ENCODE assay signal across 16 cellular contexts in genomic region chr3:150177673-150178378, GRCh38.
A peak's percentile ranks its signal among the peaks of the same experiment; 100 is the strongest.
DNase-seq lines count a peak whose midpoint lies in the region; FAIRE-seq and TF ChIP-seq lines count a peak whose summit lies in the region.
"Had no signal": no experiment of that assay in that cellular context is flagged by ENCODE, and none has a peak within 500 bp of the region (broad histone marks: within the 10 kb centered on the region; RNA-seq: fewer than 3 reads in every experiment).

No MANE protein-coding gene starts in this region.

- POLR2A ChIA-PET in HEK293 (lab: Yijun Ruan, JAX) (no interaction called here), Caco-2 (lab: Charles Lee) (no interaction called here)

- H3K4me1 ChIP-seq in HEK293 (ENCODE audit: control insufficient read depth, insufficient read depth, low read length), result no peaks in the 10 kb centered on the region
- H3K4me1 ChIP-seq in Caco-2, result peaks cover 7% of the 10 kb centered on the region
- H3K4me1 ChIP-seq: tibial nerve had no signal

- FAIRE-seq in GM19239 (lab: Jason Lieb, UNC), result no peak
- FAIRE-seq: A204.1, pancreas had no signal

- peaks cover 7% of the 10 kb centered on the region for H3K27me3 Mint-ChIP-seq in Caco-2 (ENCODE audit: insufficient read depth, unreplicated experiment)

- no peak overlapping the region for H3K27ac ChIP-seq in HEK293 (ENCODE audit: extremely low read depth, low read depth, low read length)
- H3K27ac ChIP-seq: pancreas, tibial nerve had no signal

- no peak overlapping the region for H3K27ac Mint-ChIP-seq in Caco-2 (ENCODE audit: unreplicated experiment)
- H3K27ac Mint-ChIP-seq: effector memory CD8-positive, alpha-beta T cell had no signal

- intact Hi-C loops in Caco-2 (cut with micrococcal nuclease; ENCODE audit: unreplicated experiment), result no loop called here

- H3K9me3 Mint-ChIP-seq in Caco-2 (ENCODE audit: unreplicated experiment), result no peaks in the 10 kb centered on the region
- H3K9me3 Mint-ChIP-seq: activated T-cell treated with anti-CD3 and anti-CD28 coated beads, Interleukin-2, amount 50 U/mL, for 4 hours; effector memory CD8-positive, alpha-beta T cell had no signal

- H3K36me3 Mint-ChIP-seq in Caco-2 (ENCODE audit: insufficient read depth, unreplicated experiment), result no peaks in the 10 kb centered on the region

- CTCF ChIA-PET in HEK293 (lab: Yijun Ruan, JAX) (interaction anchor here (0.8 to 1.0 kb wide), 4 partner anchors 200 to 683 kb away, joined by 3 read pairs; no protein-coding TSS in a partner anchor), Caco-2 (lab: Charles Lee) (no interaction called here)

- H3K4me3 ChIP-seq in HEK293 (ENCODE audit: low read depth, low read length), result no peak overlapping the region
- H3K4me3 ChIP-seq in Caco-2 (ENCODE audit: low read depth, low read length), result no peak overlapping the region
- H3K4me3 ChIP-seq in H7 (ENCODE audit: insufficient read depth, low read depth, low read length), result no peak overlapping the region
- H3K4me3 ChIP-seq: pancreas, tibial nerve had no signal

- TF ChIP-seq CTCF in HEK293 (tag by site-specific recombination; IDR thresholded peaks at IDR 0.05), result no peak
- TF ChIP-seq CTCF in Caco-2 (IDR thresholded peaks at IDR 0.05; ENCODE audit: insufficient read depth in 1 of 2, low read depth in 1 of 2, low read length in 1 of 2, severe bottlenecking in 1 of 2, unreplicated experiment in 1 of 2), result no peak

- BruUV-seq in Caco-2 (replicated peaks; lab: Mats Ljungman, UMichigan), result no TSS peak

- H3K9me3 ChIP-seq in HEK293 (ENCODE audit: control insufficient read depth, insufficient read depth, low read depth, low read length) (no peaks in the 10 kb centered on the region), Caco-2 (no peaks in the 10 kb centered on the region)
- H3K9me3 ChIP-seq: pancreas, tibial nerve had no signal

- H3K27me3 ChIP-seq in Caco-2 (replicated peaks; ENCODE audit: control insufficient read depth, insufficient read depth, low read length) (no peaks in the 10 kb centered on the region), H7 (ENCODE audit: control insufficient read depth, insufficient read depth, low read length) (no peaks in the 10 kb centered on the region)
- H3K27me3 ChIP-seq: pancreas, tibial nerve had no signal

- peak; percentile 60 for DNase-seq in A172 (ENCODE audit: low spot score)
- peak; percentile 36 for DNase-seq in astrocyte of the hippocampus (ENCODE audit: low read depth, low spot score)
- DNase-seq in glomerular visceral epithelial cell (ENCODE audit: extremely low spot score), result peak; percentile 44
- DNase-seq in GM19239 (ENCODE audit: insufficient read length, low spot score), result no peak
- DNase-seq in Caco-2, result no peak
- DNase-seq in activated naive CD4-positive, alpha-beta T cell (lab: John Stamatoyannopoulos, UW), result no peak
- DNase-seq in H7, result no peak
- DNase-seq: activated CD4-positive, CD25-positive, alpha-beta regulatory T cell treated with anti-CD3 and anti-CD28 coated beads, Interleukin-2, amount 50 U/mL, for 72 hours; activated T-cell treated with anti-CD3 and anti-CD28 coated beads, Interleukin-2, amount 50 U/mL, for 4 hours; anterior cingulate cortex; DND-41; effector memory CD8-positive, alpha-beta T cell; pancreas had no signal

- H3K4me1 Mint-ChIP-seq in Caco-2 (ENCODE audit: low read depth, unreplicated experiment), result peaks cover 15% of the 10 kb centered on the region

- no peak overlapping the region for H3K4me3 Mint-ChIP-seq in Caco-2 (ENCODE audit: unreplicated experiment)
- H3K4me3 Mint-ChIP-seq: activated T-cell treated with anti-CD3 and anti-CD28 coated beads, Interleukin-2, amount 50 U/mL, for 4 hours; effector memory CD8-positive, alpha-beta T cell had no signal

- no peaks in the 10 kb centered on the region for H3K36me3 ChIP-seq in HEK293 (ENCODE audit: control insufficient read depth in 2 of 2, insufficient read depth in 1 of 2, low read length in 2 of 2)
- H3K36me3 ChIP-seq in Caco-2 (ENCODE audit: control insufficient read depth, insufficient read depth, low read length), result no peaks in the 10 kb centered on the region
- no peaks in the 10 kb centered on the region for H3K36me3 ChIP-seq in H7 (replicated peaks; ENCODE audit: control insufficient read depth, insufficient read depth, low read length)
- H3K36me3 ChIP-seq: pancreas, tibial nerve had no signal

TF ChIP-seq in HEK293, 187 proteins besides CTCF, POLR2A, EP300 and RAD21:
- TF ChIP-seq, protein P1, sequence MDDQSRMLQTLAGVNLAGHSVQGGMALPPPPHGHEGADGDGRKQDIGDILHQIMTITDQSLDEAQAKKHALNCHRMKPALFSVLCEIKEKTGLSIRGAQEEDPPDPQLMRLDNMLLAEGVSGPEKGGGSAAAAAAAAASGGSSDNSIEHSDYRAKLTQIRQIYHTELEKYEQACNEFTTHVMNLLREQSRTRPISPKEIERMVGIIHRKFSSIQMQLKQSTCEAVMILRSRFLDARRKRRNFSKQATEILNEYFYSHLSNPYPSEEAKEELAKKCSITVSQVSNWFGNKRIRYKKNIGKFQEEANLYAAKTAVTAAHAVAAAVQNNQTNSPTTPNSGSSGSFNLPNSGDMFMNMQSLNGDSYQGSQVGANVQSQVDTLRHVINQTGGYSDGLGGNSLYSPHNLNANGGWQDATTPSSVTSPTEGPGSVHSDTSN (CRISPR knock-in tag; IDR thresholded peaks at IDR 0.05), result no peak
- peak; percentile 62; the same call in 1 of the 2 replicates for TF ChIP-seq ZFHX2 (tag by site-specific recombination; conservative IDR thresholded peaks at IDR 0.05)
- no peak for TF ChIP-seq ZNF391 (tag by site-specific recombination; IDR thresholded peaks at IDR 0.05; ENCODE audit: borderline replicate concordance, low read depth)
TF ChIP-seq in HEK293: peak in this region for 1.

Comparison
In these comparisons a context has a peak if more than half of its experiments do, and no peak if none do; other contexts are left out.
1. DNase-seq: peak in A172 (single experiment), astrocyte of the hippocampus (single experiment) and glomerular visceral epithelial cell (single experiment); none in GM19239 (single experiment), Caco-2 (0 of 2), activated naive CD4-positive, alpha-beta T cell (0 of 4) and H7 (single experiment).